18 cellular contexts compared by ENCODE assay signal in the genomic region with DNA sequence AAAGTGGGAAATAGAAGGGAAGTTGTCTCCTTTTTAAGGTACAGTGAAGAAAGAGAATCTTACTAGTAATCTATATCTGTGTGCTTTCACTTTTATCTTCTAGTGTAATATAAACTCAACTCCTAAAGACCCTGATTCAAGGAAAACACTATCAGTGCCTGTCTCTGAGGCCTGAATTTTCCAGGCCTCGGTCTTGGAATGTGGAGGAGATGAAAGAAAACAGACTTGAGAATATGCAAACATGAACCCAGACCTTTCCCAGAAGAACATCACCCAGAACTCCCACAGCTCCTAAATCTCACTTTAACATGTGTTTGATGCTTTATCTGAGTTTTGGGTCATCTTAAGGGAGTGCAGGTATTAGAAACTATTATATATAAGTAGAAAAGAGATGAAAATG.
"Had no signal": no experiment of that assay in that cellular context is flagged by ENCODE, and none has a peak within 500 bp of the region (broad histone marks: within the 10 kb centered on the region; RNA-seq: fewer than 3 reads in every experiment).

No MANE protein-coding gene starts in this region.

- H3K4me1 ChIP-seq: upper lobe of right lung had no signal

- FAIRE-seq: keratinocyte, TTC549 had no signal

- H3K4me3 ChIP-seq: ovary, stomach, thoracic aorta, upper lobe of right lung had no signal

- DNase-seq: activated B cell treated with CpG ODN at 0.5 μM for 24 hours; activated CD4-positive, alpha-beta T cell treated with anti-CD3 and anti-CD28 coated beads for 48 hours; activated CD8-positive, alpha-beta T cell treated with anti-CD3 and anti-CD28 coated beads for 36 hours; activated effector memory CD4-positive, alpha-beta T cell treated with Interleukin-2 at 50 U/mL for 16 hours; activated T-cell treated with anti-CD3 and anti-CD28 coated beads, Interleukin-2, amount 50 U/mL, for 4 hours; amniotic stem cell; endodermal cell; erythroblast; left ventricle myocardium superior; ovary; stimulated activated CD4-positive, alpha-beta T cell treated with anti-CD3 and anti-CD28 coated beads, Interleukin-1b, Interleukin-23, amount 100 ng/mL, for 48 hours; stomach; upper lobe of right lung had no signal

- H3K36me3 ChIP-seq: ovary, stomach, thoracic aorta, upper lobe of right lung had no signal

- H3K9me3 ChIP-seq: ovary, stomach, thoracic aorta, upper lobe of right lung had no signal

- H3K27ac ChIP-seq: ovary, stomach, thoracic aorta, upper lobe of right lung had no signal

- ATAC-seq: activated CD8-positive, alpha-beta T cell treated with anti-CD3 and anti-CD28 coated beads for 36 hours; activated naive CD4-positive, alpha-beta T cell treated with anti-CD3 and anti-CD28 coated beads, Interleukin-2, amount 50 U/mL, for 72 hours; activated T-cell treated with anti-CD3 and anti-CD28 coated beads, Interleukin-2, amount 50 U/mL, for 4 hours; left ventricle myocardium superior; sciatic nerve; upper lobe of right lung had no signal

- H3K27me3 ChIP-seq: ovary, stomach, upper lobe of right lung had no signal
